Comparison of ENCODE assay signal across 13 cellular contexts in genomic region chr1:93028542-93028941, GRCh38.
DNase-seq lines count a peak whose midpoint lies in the region; ATAC-seq and TF ChIP-seq lines count a peak whose summit lies in the region.
"Had no signal": no experiment of that assay in that cellular context is flagged by ENCODE, and none has a peak within 500 bp of the region (broad histone marks: within the 10 kb centered on the region; RNA-seq: fewer than 3 reads in every experiment).

No MANE protein-coding gene starts in this region.

- no peak overlapping the region for H3K27ac ChIP-seq in BLaER1
- H3K27ac ChIP-seq in KOPT-K1 (ENCODE audit: low read depth, low read length, poor library complexity, severe bottlenecking): peak overlapping the region; percentile 12
- peak overlapping the region; percentile 98 for H3K27ac ChIP-seq in OCI-LY1 (ENCODE audit: low read depth, low read length, poor library complexity, severe bottlenecking)
- peak overlapping the region; percentile 69 for H3K27ac ChIP-seq in neutrophil
- H3K27ac ChIP-seq: GM23248 had no signal

- H3K4me3 ChIP-seq in BLaER1: no peak overlapping the region
- H3K4me3 ChIP-seq in OCI-LY1 (ENCODE audit: low read depth, low read length, poor library complexity, severe bottlenecking): no peak overlapping the region
- H3K4me3 ChIP-seq in neutrophil (ENCODE audit: low read depth in 1 of 2, low read length in 1 of 2): no peak overlapping the region
- H3K4me3 ChIP-seq: BLaER1 treated with 17β-estradiol and CSF1 and Interleukin-3, amounts not matched to agents 10 nM and 100 nM; GM23248; HAP-1 had no signal

- TF ChIP-seq CTCF in OCI-LY1 (IDR thresholded peaks at IDR 0.05; ENCODE audit: low read length) (no peak), neutrophil (IDR thresholded peaks at IDR 0.05) (no peak)

- no peak overlapping the region for H2AFZ ChIP-seq in OCI-LY1 (ENCODE audit: low read length)
- H2AFZ ChIP-seq: GM23248 had no signal

- DNase-seq in T-helper 2 cell (no peak), DMS53 (lab: John Stamatoyannopoulos, UW) (no peak)
- DNase-seq: 8988T, Calu3, GM23248, IMR-90 had no signal

- H3K36me3 ChIP-seq in BLaER1 (no peaks in the 10 kb centered on the region), KOPT-K1 (ENCODE audit: insufficient read depth, low read length) (no peaks in the 10 kb centered on the region), OCI-LY1 (ENCODE audit: insufficient read depth, low read length) (no peaks in the 10 kb centered on the region), neutrophil (no peaks in the 10 kb centered on the region)
- H3K36me3 ChIP-seq: BLaER1 treated with 17β-estradiol and CSF1 and Interleukin-3, amounts not matched to agents 10 nM and 100 nM; HAP-1 had no signal

- H3K9ac ChIP-seq in BLaER1: no peak overlapping the region
- H3K9ac ChIP-seq in OCI-LY1 (ENCODE audit: low read length): peak overlapping the region; percentile 69
- H3K9ac ChIP-seq: GM23248 had no signal

- H3K27me3 ChIP-seq in BLaER1: no peaks in the 10 kb centered on the region
- H3K27me3 ChIP-seq in OCI-LY1 (ENCODE audit: insufficient read depth, low read length): no peaks in the 10 kb centered on the region
- no peaks in the 10 kb centered on the region for H3K27me3 ChIP-seq in neutrophil
- H3K27me3 ChIP-seq: BLaER1 treated with 17β-estradiol and CSF1 and Interleukin-3, amounts not matched to agents 10 nM and 100 nM had no signal

- H3K9me3 ChIP-seq in BLaER1 (0 out of 2 replicates have a peak, but pooled peaks cover 4% of the 10 kb centered on the region), KOPT-K1 (ENCODE audit: insufficient read depth, low read length, poor library complexity, severe bottlenecking) (no peaks in the 10 kb centered on the region), OCI-LY1 (ENCODE audit: low read length) (no peaks in the 10 kb centered on the region), neutrophil (no peaks in the 10 kb centered on the region)
- H3K9me3 ChIP-seq: HAP-1 had no signal

- ATAC-seq in GM18861 (IDR thresholded peaks at IDR 0.05; ENCODE audit: unreplicated experiment): no peak

- no peaks in the 10 kb centered on the region for H3K79me2 ChIP-seq in OCI-LY1 (ENCODE audit: insufficient read depth, low read length)

- peaks cover 66% of the 10 kb centered on the region for H3K4me1 ChIP-seq in BLaER1
- peaks cover 95% of the 10 kb centered on the region for H3K4me1 ChIP-seq in OCI-LY1 (ENCODE audit: insufficient read depth, low read length, severe bottlenecking)
- peaks cover 37 to 47% of the 10 kb centered on the region in 2 experiments for H3K4me1 ChIP-seq in neutrophil (ENCODE audit: control insufficient read depth in 1 of 2, insufficient read depth in 1 of 2, low read depth in 1 of 2, low read length in 1 of 2)
- H3K4me1 ChIP-seq: HAP-1 had no signal

- no peaks in the 10 kb centered on the region for H4K20me1 ChIP-seq in BLaER1
- H4K20me1 ChIP-seq in OCI-LY1 (ENCODE audit: insufficient read depth, low read length): no peaks in the 10 kb centered on the region
- H4K20me1 ChIP-seq: BLaER1 treated with 17β-estradiol and CSF1 and Interleukin-3, amounts not matched to agents 10 nM and 100 nM had no signal

- H3K4me2 ChIP-seq in BLaER1: peak overlapping the region; percentile 21; the same call in 1 of the 2 replicates
- H3K4me2 ChIP-seq in OCI-LY1 (ENCODE audit: low read length): peak overlapping the region; percentile 30

- H3K9me2 ChIP-seq in OCI-LY1 (ENCODE audit: low read depth, low read length): no peaks in the 10 kb centered on the region

- peaks cover 16% of the 10 kb centered on the region for H3F3A ChIP-seq in OCI-LY1 (ENCODE audit: insufficient read depth, low read length)
